In the genomic region with DNA sequence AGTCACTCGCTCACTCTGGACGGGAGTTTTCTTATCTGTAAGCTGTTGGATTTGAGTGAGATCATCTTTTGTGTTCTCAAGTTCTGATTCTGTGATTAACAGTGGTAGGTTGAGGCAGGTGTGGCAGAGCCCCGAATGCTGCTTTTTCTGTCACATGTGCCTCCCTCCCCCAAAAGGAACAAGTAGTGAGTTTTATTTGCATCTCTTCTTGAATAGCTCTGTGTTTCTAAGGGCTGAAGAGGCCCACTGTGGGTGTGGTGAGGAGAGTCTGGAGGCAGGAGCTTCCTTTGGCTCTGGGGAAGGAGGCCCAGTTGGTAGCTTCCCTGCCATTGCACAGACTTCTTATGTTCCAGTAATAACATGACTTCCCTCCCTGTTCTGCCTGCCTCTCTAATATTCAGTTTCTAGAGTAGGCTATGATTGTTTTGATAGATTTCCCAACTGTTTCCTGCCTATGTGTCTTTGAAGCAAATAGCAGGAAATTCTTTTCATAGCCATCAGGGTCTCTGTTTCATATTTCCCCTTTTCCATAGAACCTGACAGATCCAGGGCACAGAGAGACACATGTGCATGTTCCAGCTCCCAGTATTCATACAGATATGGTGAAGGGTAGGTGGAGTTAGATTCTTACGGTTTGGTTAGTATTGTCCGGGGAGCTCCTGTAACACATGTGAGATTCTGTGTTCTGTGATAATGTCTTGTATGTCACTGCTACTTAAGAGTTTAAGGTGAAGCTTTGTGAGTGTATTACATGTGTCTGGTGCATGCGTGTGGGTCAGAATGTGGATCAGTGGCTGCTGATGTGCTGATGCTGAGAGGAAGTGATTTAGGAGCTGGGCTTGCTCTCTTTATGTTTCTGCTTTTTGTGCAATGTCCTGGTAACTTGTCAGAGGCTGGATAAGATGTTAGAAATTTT, we compare ENCODE assay signal across 10 cellular contexts. TPM values are rescaled to one million over a fixed set of nuclear protein-coding genes. Genes with fewer than 3 reads are reported as not detected.
DNase-seq lines count a peak whose midpoint lies in the region; ATAC-seq, FAIRE-seq and TF ChIP-seq lines count a peak whose summit lies in the region.
"Had no signal": no experiment of that assay in that cellular context is flagged by ENCODE, and none has a peak within 500 bp of the region (broad histone marks: within the 10 kb centered on the region; RNA-seq: fewer than 3 reads in every experiment).

No MANE protein-coding gene starts in this region.

- peak overlapping the region; percentile 54 for H2AFZ ChIP-seq in Karpas-422 (ENCODE audit: low read length)

- peak overlapping the region; percentile 63 for H3K9ac ChIP-seq in Karpas-422 (ENCODE audit: low read length)

- WGBS in prostate gland: 63% methylated on average over 6 of the region's 6 CpGs

- DNase-seq in GM12891 (ENCODE audit: insufficient read length, low spot score): peak; percentile 10
- peak; percentile 76 for DNase-seq in Karpas-422
- DNase-seq in dorsolateral prefrontal cortex: no peak
- DNase-seq in prostate gland (ENCODE audit: low spot score): no peak
- DNase-seq in NCI-H69 (lab: John Stamatoyannopoulos, UW): no peak
- DNase-seq in activated naive CD4-positive, alpha-beta T cell treated with anti-CD3 and anti-CD28 coated beads, Interleukin-2, amount 50 U/mL, for 16 hours: no peak
- no peak for DNase-seq in NCI-H2227 (lab: John Stamatoyannopoulos, UW; ENCODE audit: unreplicated experiment)
- DNase-seq: esophagus squamous epithelium, NCI-H446 treated with DMSO at 0.1 percent for 48 hours had no signal

- H3K36me3 ChIP-seq in Karpas-422 (ENCODE audit: insufficient read depth, low read length) (no peaks in the 10 kb centered on the region), prostate gland (no peaks in the 10 kb centered on the region)
- H3K36me3 ChIP-seq: esophagus squamous epithelium had no signal

- no peaks in the 10 kb centered on the region for H4K20me1 ChIP-seq in Karpas-422 (ENCODE audit: insufficient read depth, low read depth, low read length)

- H3K27me3 ChIP-seq in Karpas-422 (ENCODE audit: low read length) (no peaks in the 10 kb centered on the region), dorsolateral prefrontal cortex (no peaks in the 10 kb centered on the region), prostate gland (replicated peaks; ENCODE audit: insufficient read depth) (no peaks in the 10 kb centered on the region)
- H3K27me3 ChIP-seq: esophagus squamous epithelium had no signal

- peak overlapping the region; percentile 30; the same call in 1 of the 2 replicates for H3K4me3 ChIP-seq in Karpas-422 (ENCODE audit: low read length)
- H3K4me3 ChIP-seq in dorsolateral prefrontal cortex: no peak overlapping the region
- H3K4me3 ChIP-seq in prostate gland: no peak overlapping the region
- H3K4me3 ChIP-seq: esophagus squamous epithelium had no signal

- H3K9me2 ChIP-seq in Karpas-422 (replicated peaks; ENCODE audit: insufficient read depth, low read length): no peaks in the 10 kb centered on the region

- intact Hi-C loops in dorsolateral prefrontal cortex (cut with DNase I) (no loop called here), prostate gland (cut with DNase I) (no loop called here)

- H3K79me2 ChIP-seq in Karpas-422 (ENCODE audit: low read length): no peaks in the 10 kb centered on the region

- peak overlapping the region; percentile 63 for H3K4me2 ChIP-seq in Karpas-422 (ENCODE audit: low read depth, low read length, poor library complexity, severe bottlenecking)

- peak; percentile 85 for FAIRE-seq in GM12891 (lab: Jason Lieb, UNC)

- H3K9me3 ChIP-seq in Karpas-422 (ENCODE audit: low read length) (no peaks in the 10 kb centered on the region), prostate gland (no peaks in the 10 kb centered on the region)
- H3K9me3 ChIP-seq: esophagus squamous epithelium had no signal

- ATAC-seq in HG02763 (IDR thresholded peaks at IDR 0.05; ENCODE audit: unreplicated experiment): no peak

- H3K4me1 ChIP-seq in Karpas-422 (ENCODE audit: low read length) (peaks cover 51% of the 10 kb centered on the region), prostate gland (replicated peaks) (peaks cover 4% of the 10 kb centered on the region)

- H3K27ac ChIP-seq in Karpas-422 (ENCODE audit: low read length) (peak overlapping the region; percentile 86), dorsolateral prefrontal cortex (peak overlapping the region in 44 of 59 donors; percentile 3 to 79 (median 54)), prostate gland (peak overlapping the region; percentile 21 to 44)

- no peak for TF ChIP-seq CTCF in dorsolateral prefrontal cortex (IDR thresholded peaks at IDR 0.05 in 54 of 56, conservative IDR thresholded peaks at IDR 0.05 in 2 of 56; ENCODE audit: low read depth in 1 of 56, partially characterized antibody in 56 of 56)
- no peak for TF ChIP-seq CTCF in prostate gland (IDR thresholded peaks at IDR 0.05)

- TF ChIP-seq POLR2A in GM12891 (IDR thresholded peaks at IDR 0.05; ENCODE audit: low read depth, low read length): 0 out of 2 replicates have a peak, but pooled peaks have one; percentile 33
- TF ChIP-seq POLR2A in prostate gland (IDR thresholded peaks at IDR 0.05): no peak

TF ChIP-seq in GM12891, 5 proteins besides CTCF, POLR2A, EP300 and RAD21:
- TF ChIP-seq SPI1 (IDR thresholded peaks at IDR 0.05; ENCODE audit: low read depth, low read length): peak; percentile 74
- TF ChIP-seq POLR2AphosphoS5 (IDR thresholded peaks at IDR 0.05; ENCODE audit: low read depth, low read length): 0 out of 2 replicates have a peak, but pooled peaks have one; percentile 1
- TF ChIP-seq POU2F2 (IDR thresholded peaks at IDR 0.05; ENCODE audit: low read depth, low read length): peak; percentile 45; the same call in 1 of the 2 replicates
- TF ChIP-seq TAF1 (IDR thresholded peaks at IDR 0.05; ENCODE audit: low read depth, low read length): no peak
- no peak for TF ChIP-seq PAX5 (IDR thresholded peaks at IDR 0.05; ENCODE audit: insufficient read depth, low read length, severe bottlenecking)
TF ChIP-seq in GM12891: peak in this region for 3.

RNA-seq across cellular contexts. Expression of gene CXCL17, which starts 24.0 kb away (rescaled TPM):
- not detected for polyA plus RNA-seq in GM12891 (2012; ENCODE audit: low read depth, missing spikeins)
- total RNA-seq in Karpas-422 (2014; rRNA removed; shearing (Covaris generic); ENCODE audit: low replicate concordance): not detected in 2 replicates
- total RNA-seq in dorsolateral prefrontal cortex (not detected), prostate gland (1 to 10 TPM; 2.4 to 4.8 TPM)

RNA-seq across cellular contexts. Expression of gene LIPE, which starts 39.6 kb away (rescaled TPM):
- polyA plus RNA-seq in GM12891 (2012; ENCODE audit: low read depth, missing spikeins): 6.7 TPM
- total RNA-seq in Karpas-422 (2014; rRNA removed; shearing (Covaris generic); ENCODE audit: low replicate concordance): 16.3 and 50.6 TPM in 2 replicates
- total RNA-seq in dorsolateral prefrontal cortex (100 to 1,000 TPM in 24 of 120 experiments, 10 to 100 TPM in 96; 21.9 to 264 (median 65.6) TPM), prostate gland (10 to 100 TPM; 10.2 to 24.8 TPM)

Comparison
In these comparisons a context has a peak if more than half of its experiments do, and no peak if none do; other contexts are left out.
1. DNase-seq: peak in GM12891 (single experiment) and Karpas-422 (single experiment); none in dorsolateral prefrontal cortex (0 of 10), prostate gland (single experiment), NCI-H69 (single experiment), activated naive CD4-positive, alpha-beta T cell treated with anti-CD3 and anti-CD28 coated beads, Interleukin-2, amount 50 U/mL, for 16 hours (single experiment) and NCI-H2227 (single experiment).
2. H3K27ac ChIP-seq: peak in every context shown above with its lines; median percentile 86 in Karpas-422; 54 in dorsolateral prefrontal cortex; 32 in prostate gland.